Comparison of ENCODE assay signal across 12 cellular contexts in the genomic region with DNA sequence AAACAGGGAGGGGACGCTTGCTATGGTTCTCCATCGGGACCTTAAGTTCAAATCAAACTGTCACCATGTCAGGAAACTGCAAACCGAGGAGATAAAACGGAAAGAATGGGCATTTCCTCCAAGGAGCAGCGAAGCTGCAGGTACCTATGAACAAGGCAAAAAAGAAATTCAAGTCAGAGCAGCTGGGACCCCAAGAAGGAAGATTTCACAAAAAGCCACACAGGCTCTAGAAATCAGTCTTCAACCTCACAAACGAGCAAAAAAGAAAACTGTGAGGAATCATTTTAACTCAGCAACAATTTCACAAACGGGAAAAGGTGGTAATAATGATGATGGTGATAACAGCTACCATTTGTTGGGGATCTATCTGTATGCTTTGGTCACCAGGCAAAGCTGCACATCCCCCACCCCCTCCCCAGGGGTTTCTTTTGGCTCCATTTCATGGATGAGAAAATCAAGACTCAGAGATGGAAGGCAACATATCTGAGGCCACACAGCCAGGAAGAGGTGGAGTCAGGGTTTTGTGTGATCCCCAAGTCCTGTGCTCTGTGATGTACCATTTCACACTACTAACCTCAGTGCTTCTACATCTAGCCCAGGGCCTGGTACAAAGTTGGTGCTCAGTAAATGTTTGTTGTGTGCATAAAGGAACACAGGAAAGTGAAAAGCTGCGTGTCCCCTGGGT.
DNase-seq lines count a peak whose midpoint lies in the region; ATAC-seq and TF ChIP-seq lines count a peak whose summit lies in the region.
"Had no signal": no experiment of that assay in that cellular context is flagged by ENCODE, and none has a peak within 500 bp of the region (broad histone marks: within the 10 kb centered on the region; RNA-seq: fewer than 3 reads in every experiment).

No MANE protein-coding gene starts in this region.

- no peaks in the 10 kb centered on the region for H3K9me3 ChIP-seq in esophagus squamous epithelium

- TF ChIP-seq CTCF in esophagus squamous epithelium (IDR thresholded peaks at IDR 0.05) (no peak), GM13977 (IDR thresholded peaks at IDR 0.05; ENCODE audit: extremely low read depth, insufficient read depth, missing control alignments) (no peak)

- no peak overlapping the region for H3K4me3 ChIP-seq in esophagus squamous epithelium
- H3K4me3 ChIP-seq: skin epidermis had no signal

- no peak for TF ChIP-seq POLR2A in esophagus squamous epithelium (IDR thresholded peaks at IDR 0.05)

- peaks cover 55 to 97% (median 87%) of the 10 kb centered on the region in 3 donors for H3K4me1 ChIP-seq in esophagus squamous epithelium

- peaks cover 86% of the 10 kb centered on the region for H3K4me1 Mint-ChIP-seq in activated naive CD8-positive, alpha-beta T cell (ENCODE audit: low read depth)
- peaks cover 88 to 96% (median 93%) of the 10 kb centered on the region in 3 donors for H3K4me1 Mint-ChIP-seq in naive B cell

- H3K4me3 Mint-ChIP-seq in activated naive CD8-positive, alpha-beta T cell: peak overlapping the region; percentile 59
- H3K4me3 Mint-ChIP-seq in naive B cell: peak overlapping the region in 6 of 8 donors; percentile 45 to 83 (median 61)

- 50 to 59% methylated on average over 5 to 8 of the region's 8 CpGs for WGBS in esophagus squamous epithelium, 2 donors

- in situ Hi-C loops in GM13977 (cut with MboI; ENCODE audit: low pct_unique_long_range_greater_than_20kb, low sequenced_read_pairs, unreplicated experiment): no loop called here

- no peaks in the 10 kb centered on the region for H3K9me3 Mint-ChIP-seq in activated naive CD8-positive, alpha-beta T cell (ENCODE audit: low read depth)
- no peaks in the 10 kb centered on the region for H3K9me3 Mint-ChIP-seq in naive B cell

- no peaks in the 10 kb centered on the region for H3K27me3 Mint-ChIP-seq in activated naive CD8-positive, alpha-beta T cell
- H3K27me3 Mint-ChIP-seq in naive B cell: no peaks in the 10 kb centered on the region

- no peaks in the 10 kb centered on the region for H3K36me3 ChIP-seq in esophagus squamous epithelium

- peak; percentile 54 for DNase-seq in stimulated activated CD4-positive, alpha-beta T cell treated with anti-CD3 and anti-CD28 coated beads, Interleukin-1b, Interleukin-23, amount 100 ng/mL, for 48 hours
- DNase-seq in stimulated activated CD4-positive, alpha-beta T cell treated with anti-CD3 and anti-CD28 coated beads, Interleukin-4, amount 100 ng/mL, for 1 hour: no peak
- DNase-seq in naive B cell (no peak), dermis blood vessel endothelial cell (no peak), esophagus squamous epithelium (lab: John Stamatoyannopoulos, UW) (no peak), GM13977 (ENCODE audit: low spot score) (no peak)
- DNase-seq: activated effector memory CD4-positive, alpha-beta T cell treated with Interleukin-2 at 50 U/mL for 16 hours; cortex of kidney; SIG-M5 had no signal

- H3K27me3 ChIP-seq in esophagus squamous epithelium: no peaks in the 10 kb centered on the region

- H3K27ac ChIP-seq in esophagus squamous epithelium: peak overlapping the region in 2 of 4 donors; percentile 29 to 43

- peak overlapping the region; percentile 54 for H3K27ac Mint-ChIP-seq in activated naive CD8-positive, alpha-beta T cell
- peak overlapping the region in 4 of 6 donors; percentile 59 to 69 (median 66) for H3K27ac Mint-ChIP-seq in naive B cell

- H3K36me3 Mint-ChIP-seq in activated naive CD8-positive, alpha-beta T cell: peaks cover 3% of the 10 kb centered on the region
- H3K36me3 Mint-ChIP-seq in naive B cell: no peaks in the 10 kb centered on the region

- intact Hi-C loops in esophagus squamous epithelium (cut with DNase I): no loop called here

- ATAC-seq in naive B cell (ENCODE audit: low read depth in 2 of 2) (no peak), GM18498 (IDR thresholded peaks at IDR 0.05; ENCODE audit: unreplicated experiment) (no peak)
